1 cellular context compared by ENCODE assay signal in the genomic region with DNA sequence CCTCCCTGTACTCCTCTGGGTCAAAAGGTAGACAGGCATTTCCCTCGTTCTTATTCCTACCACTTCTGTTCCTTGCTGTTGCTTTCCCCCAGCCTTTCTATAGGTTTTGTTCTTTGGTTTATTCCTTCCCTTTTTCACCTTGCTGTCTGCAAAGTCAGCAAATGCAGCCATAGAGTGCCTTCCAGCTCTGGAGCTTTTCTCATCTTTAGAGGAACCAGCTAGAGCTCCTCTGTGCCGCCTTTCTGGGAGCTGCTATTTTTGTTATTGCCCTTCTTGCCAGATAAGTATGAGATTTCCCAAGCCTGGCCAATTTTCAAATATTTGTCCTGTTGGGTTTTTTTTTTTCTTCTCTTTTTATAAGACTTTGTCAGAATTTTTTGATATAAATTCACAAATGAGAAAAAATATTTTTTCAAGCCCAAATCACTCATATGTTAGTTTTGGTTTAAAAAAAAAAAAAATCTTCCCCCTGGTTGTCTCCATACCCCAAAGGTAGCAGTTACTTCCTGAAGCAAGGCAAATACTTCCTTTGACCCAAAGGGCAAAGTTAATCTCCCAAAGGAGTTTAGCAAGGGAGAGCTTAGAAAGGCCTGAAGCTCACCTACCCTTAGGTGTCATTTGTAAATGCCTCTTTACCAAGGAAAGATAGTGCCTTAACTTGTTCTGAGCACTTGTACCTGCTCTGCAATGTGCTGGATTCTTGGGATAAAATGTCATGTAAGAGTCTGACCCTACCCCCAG.
TF ChIP-seq lines count a peak whose summit lies in the region.

No MANE protein-coding gene starts in this region.

TF ChIP-seq in WTC11, 78 proteins besides CTCF, POLR2A, EP300 and RAD21 (continued from another document):
- TF ChIP-seq, protein P1, sequence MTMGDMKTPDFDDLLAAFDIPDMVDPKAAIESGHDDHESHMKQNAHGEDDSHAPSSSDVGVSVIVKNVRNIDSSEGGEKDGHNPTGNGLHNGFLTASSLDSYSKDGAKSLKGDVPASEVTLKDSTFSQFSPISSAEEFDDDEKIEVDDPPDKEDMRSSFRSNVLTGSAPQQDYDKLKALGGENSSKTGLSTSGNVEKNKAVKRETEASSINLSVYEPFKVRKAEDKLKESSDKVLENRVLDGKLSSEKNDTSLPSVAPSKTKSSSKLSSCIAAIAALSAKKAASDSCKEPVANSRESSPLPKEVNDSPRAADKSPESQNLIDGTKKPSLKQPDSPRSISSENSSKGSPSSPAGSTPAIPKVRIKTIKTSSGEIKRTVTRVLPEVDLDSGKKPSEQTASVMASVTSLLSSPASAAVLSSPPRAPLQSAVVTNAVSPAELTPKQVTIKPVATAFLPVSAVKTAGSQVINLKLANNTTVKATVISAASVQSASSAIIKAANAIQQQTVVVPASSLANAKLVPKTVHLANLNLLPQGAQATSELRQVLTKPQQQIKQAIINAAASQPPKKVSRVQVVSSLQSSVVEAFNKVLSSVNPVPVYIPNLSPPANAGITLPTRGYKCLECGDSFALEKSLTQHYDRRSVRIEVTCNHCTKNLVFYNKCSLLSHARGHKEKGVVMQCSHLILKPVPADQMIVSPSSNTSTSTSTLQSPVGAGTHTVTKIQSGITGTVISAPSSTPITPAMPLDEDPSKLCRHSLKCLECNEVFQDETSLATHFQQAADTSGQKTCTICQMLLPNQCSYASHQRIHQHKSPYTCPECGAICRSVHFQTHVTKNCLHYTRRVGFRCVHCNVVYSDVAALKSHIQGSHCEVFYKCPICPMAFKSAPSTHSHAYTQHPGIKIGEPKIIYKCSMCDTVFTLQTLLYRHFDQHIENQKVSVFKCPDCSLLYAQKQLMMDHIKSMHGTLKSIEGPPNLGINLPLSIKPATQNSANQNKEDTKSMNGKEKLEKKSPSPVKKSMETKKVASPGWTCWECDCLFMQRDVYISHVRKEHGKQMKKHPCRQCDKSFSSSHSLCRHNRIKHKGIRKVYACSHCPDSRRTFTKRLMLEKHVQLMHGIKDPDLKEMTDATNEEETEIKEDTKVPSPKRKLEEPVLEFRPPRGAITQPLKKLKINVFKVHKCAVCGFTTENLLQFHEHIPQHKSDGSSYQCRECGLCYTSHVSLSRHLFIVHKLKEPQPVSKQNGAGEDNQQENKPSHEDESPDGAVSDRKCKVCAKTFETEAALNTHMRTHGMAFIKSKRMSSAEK (CRISPR knock-in tag; IDR thresholded peaks at IDR 0.05; ENCODE audit: borderline replicate concordance) = no peak
- TF ChIP-seq JAZF1 (CRISPR knock-in tag; IDR thresholded peaks at IDR 0.05) (no peak), NFE2L1 (CRISPR knock-in tag; IDR thresholded peaks at IDR 0.05) (no peak), FOXP1 (CRISPR knock-in tag; IDR thresholded peaks at IDR 0.05; ENCODE audit: borderline replicate concordance) (no peak), ELF4 (CRISPR knock-in tag; IDR thresholded peaks at IDR 0.05; ENCODE audit: low read depth) (no peak), ESRRA (CRISPR knock-in tag; IDR thresholded peaks at IDR 0.05; ENCODE audit: borderline replicate concordance) (no peak), CREB1 (CRISPR knock-in tag; IDR thresholded peaks at IDR 0.05) (no peak)
- TF ChIP-seq, protein P2, sequence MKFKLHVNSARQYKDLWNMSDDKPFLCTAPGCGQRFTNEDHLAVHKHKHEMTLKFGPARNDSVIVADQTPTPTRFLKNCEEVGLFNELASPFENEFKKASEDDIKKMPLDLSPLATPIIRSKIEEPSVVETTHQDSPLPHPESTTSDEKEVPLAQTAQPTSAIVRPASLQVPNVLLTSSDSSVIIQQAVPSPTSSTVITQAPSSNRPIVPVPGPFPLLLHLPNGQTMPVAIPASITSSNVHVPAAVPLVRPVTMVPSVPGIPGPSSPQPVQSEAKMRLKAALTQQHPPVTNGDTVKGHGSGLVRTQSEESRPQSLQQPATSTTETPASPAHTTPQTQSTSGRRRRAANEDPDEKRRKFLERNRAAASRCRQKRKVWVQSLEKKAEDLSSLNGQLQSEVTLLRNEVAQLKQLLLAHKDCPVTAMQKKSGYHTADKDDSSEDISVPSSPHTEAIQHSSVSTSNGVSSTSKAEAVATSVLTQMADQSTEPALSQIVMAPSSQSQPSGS (CRISPR knock-in tag; IDR thresholded peaks at IDR 0.05; ENCODE audit: borderline replicate concordance, low read depth) = no peak
